Comparison of ENCODE assay signal across 8 cellular contexts in the genomic region with DNA sequence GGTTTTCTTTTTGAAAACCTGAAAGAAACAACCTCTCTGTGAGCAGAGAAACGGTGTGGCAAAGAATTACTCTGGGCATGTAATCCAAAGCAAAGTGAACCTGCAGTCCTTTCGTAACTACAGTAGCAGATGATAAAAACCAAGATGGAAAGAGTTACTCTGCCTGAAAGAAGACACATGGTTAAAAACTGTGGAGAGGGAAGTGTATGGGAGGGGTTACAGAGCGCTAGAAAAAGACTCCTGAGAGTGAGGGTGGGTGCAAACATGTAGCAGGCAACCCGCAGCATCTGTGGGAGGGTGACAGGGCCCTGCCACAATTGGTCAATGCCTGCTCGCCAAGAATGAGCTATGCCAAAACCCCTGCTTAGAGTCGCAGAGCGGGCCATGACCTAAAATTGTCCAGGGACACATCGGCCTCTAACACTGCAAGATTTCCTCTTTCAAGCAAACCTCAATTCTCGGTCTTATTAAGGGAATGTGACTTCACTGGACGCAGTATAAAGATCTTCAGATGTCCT. TPM values are rescaled to one million over a fixed set of nuclear protein-coding genes. Genes with fewer than 3 reads are reported as not detected.
A peak's percentile ranks its signal among the peaks of the same experiment; 100 is the strongest.
DNase-seq lines count a peak whose midpoint lies in the region; ATAC-seq and TF ChIP-seq lines count a peak whose summit lies in the region.

No MANE protein-coding gene starts in this region.

- POLR2A ChIA-PET in A673 (lab: Charles Lee; ENCODE audit: low non-redundant PET): no interaction called here
- POLR2A ChIA-PET in activated CD8-positive, alpha-beta T cell treated with anti-CD3 and anti-CD28 coated beads, Interleukin-2, amount 10 ng/mL, durations not matched to agents 7 days and 5 days (lab: Charles Lee): interaction anchor here (0.6 to 1.3 kb wide), 7 partner anchors 18 to 235 kb away, joined by 3 to 5 read pairs (median 3); partner anchors contain the start of gene DDX23

- H3K27ac ChIP-seq in A673 (ENCODE audit: low read depth, low read length, poor library complexity, severe bottlenecking) (peak overlapping the region; percentile 95), HUES48 (ENCODE audit: low read depth, low read length) (peak overlapping the region; percentile 95)

- ATAC-seq in GM18873 (IDR thresholded peaks at IDR 0.05; ENCODE audit: low FRiP score, unreplicated experiment): peak; percentile 14
- ATAC-seq in activated CD8-positive, alpha-beta T cell treated with anti-CD3 and anti-CD28 coated beads, Interleukin-2, amount 10 ng/mL, durations not matched to agents 7 days and 5 days: peak; percentile 9

- intact Hi-C loops in A673 (cut with micrococcal nuclease; ENCODE audit: unreplicated experiment): no loop called here

- peaks cover 49% of the 10 kb centered on the region for H3K36me3 Mint-ChIP-seq in activated CD8-positive, alpha-beta T cell treated with anti-CD3 and anti-CD28 coated beads, Interleukin-2, amount 10 ng/mL, durations not matched to agents 7 days and 5 days (ENCODE audit: low read depth)
- peaks cover 5% of the 10 kb centered on the region for H3K36me3 Mint-ChIP-seq in progenitor cell of endocrine pancreas (ENCODE audit: insufficient read depth)

- H3K9ac ChIP-seq in HUES48 (ENCODE audit: low read depth, low read length): peak overlapping the region; percentile 86

- no peak for TF ChIP-seq CTCF in A673 (conservative IDR thresholded peaks at IDR 0.05; ENCODE audit: low read depth, low read length)
- TF ChIP-seq CTCF in foreskin fibroblast (IDR thresholded peaks at IDR 0.05; ENCODE audit: low read depth, low read length): no peak
- TF ChIP-seq CTCF in progenitor cell of endocrine pancreas (IDR thresholded peaks at IDR 0.05; ENCODE audit: unreplicated experiment): no peak

- CTCF ChIA-PET in A673 (lab: Charles Lee): interaction anchor here (0.6 to 1.0 kb wide), 2 partner anchors 21 to 82 kb away, joined by 4 to 6 read pairs; no protein-coding TSS in a partner anchor
- CTCF ChIA-PET in activated CD8-positive, alpha-beta T cell treated with anti-CD3 and anti-CD28 coated beads, Interleukin-2, amount 10 ng/mL, durations not matched to agents 7 days and 5 days (lab: Charles Lee): interaction anchor here (0.8 to 6.7 kb wide), 13 partner anchors 13 to 165 kb away, joined by 3 to 40 read pairs (median 6); partner anchors contain the start of genes DDN and WNT1

- H3K27me3 ChIP-seq in A673 (replicated peaks; ENCODE audit: insufficient read depth, low read depth, low read length, poor library complexity) (no peaks in the 10 kb centered on the region), HUES48 (ENCODE audit: control insufficient read depth, insufficient read depth, low read length) (no peaks in the 10 kb centered on the region)

- H3K36me3 ChIP-seq in A673 (ENCODE audit: insufficient read depth, low read length, poor library complexity, severe bottlenecking): peaks cover 23% of the 10 kb centered on the region
- peaks cover 18% of the 10 kb centered on the region for H3K36me3 ChIP-seq in HUES48 (ENCODE audit: control insufficient read depth, insufficient read depth, low read length)

- BruUV-seq in A673 (replicated peaks; lab: Mats Ljungman, UMichigan): no TSS peak

- no peaks in the 10 kb centered on the region for H3K9me3 Mint-ChIP-seq in activated CD8-positive, alpha-beta T cell treated with anti-CD3 and anti-CD28 coated beads, Interleukin-2, amount 10 ng/mL, durations not matched to agents 7 days and 5 days (ENCODE audit: insufficient read depth)
- H3K9me3 Mint-ChIP-seq in progenitor cell of endocrine pancreas (ENCODE audit: low read depth): no peaks in the 10 kb centered on the region

- DNase-seq in A673 (ENCODE audit: low spot score) (no peak), foreskin fibroblast (peak; percentile 24 to 65), progenitor cell of endocrine pancreas (ENCODE audit: low spot score, unreplicated experiment) (no peak), NCI-H187 treated with DMSO at 0.1 percent for 48 hours (lab: John Stamatoyannopoulos, UW) (no peak), ecto neural progenitor cell (ENCODE audit: low spot score) (no peak)
- DNase-seq in activated CD8-positive, alpha-beta T cell treated with anti-CD3 and anti-CD28 coated beads, Interleukin-2, amount 10 ng/mL, durations not matched to agents 7 days and 5 days: peak; percentile 52

- peak overlapping the region; percentile 98 for H3K27ac Mint-ChIP-seq in activated CD8-positive, alpha-beta T cell treated with anti-CD3 and anti-CD28 coated beads, Interleukin-2, amount 10 ng/mL, durations not matched to agents 7 days and 5 days
- H3K27ac Mint-ChIP-seq in progenitor cell of endocrine pancreas: peak overlapping the region; percentile 98

- H3K4me1 ChIP-seq in A673 (ENCODE audit: insufficient read depth, low read length, poor library complexity, severe bottlenecking): peaks cover 16% of the 10 kb centered on the region
- H3K4me1 ChIP-seq in HUES48 (ENCODE audit: control insufficient read depth, insufficient read depth, low read length): peaks cover 14% of the 10 kb centered on the region

- no peaks in the 10 kb centered on the region for H3K9me3 ChIP-seq in A673 (ENCODE audit: low read depth, low read length, poor library complexity, severe bottlenecking)
- H3K9me3 ChIP-seq in HUES48 (ENCODE audit: control insufficient read depth, insufficient read depth, low read length): no peaks in the 10 kb centered on the region

- peaks cover 33% of the 10 kb centered on the region for H3K4me1 Mint-ChIP-seq in activated CD8-positive, alpha-beta T cell treated with anti-CD3 and anti-CD28 coated beads, Interleukin-2, amount 10 ng/mL, durations not matched to agents 7 days and 5 days (ENCODE audit: low read depth)
- H3K4me1 Mint-ChIP-seq in progenitor cell of endocrine pancreas (ENCODE audit: low read depth): peaks cover 12% of the 10 kb centered on the region

- H3K4me3 ChIP-seq in A673 (ENCODE audit: low read depth, low read length, poor library complexity, severe bottlenecking): peak overlapping the region; percentile 82
- peak overlapping the region; percentile 85 for H3K4me3 ChIP-seq in HUES48 (ENCODE audit: low read depth, low read length)
- peak overlapping the region; percentile 94 to 95 for H3K4me3 ChIP-seq in foreskin fibroblast (ENCODE audit: low read depth in 1 of 2, low read length in 2 of 2)

- no peaks in the 10 kb centered on the region for H3K27me3 Mint-ChIP-seq in activated CD8-positive, alpha-beta T cell treated with anti-CD3 and anti-CD28 coated beads, Interleukin-2, amount 10 ng/mL, durations not matched to agents 7 days and 5 days (ENCODE audit: low read depth)
- H3K27me3 Mint-ChIP-seq in progenitor cell of endocrine pancreas: no peaks in the 10 kb centered on the region

- peak overlapping the region; percentile 92 for H3K4me3 Mint-ChIP-seq in activated CD8-positive, alpha-beta T cell treated with anti-CD3 and anti-CD28 coated beads, Interleukin-2, amount 10 ng/mL, durations not matched to agents 7 days and 5 days
- peak overlapping the region; percentile 88 for H3K4me3 Mint-ChIP-seq in progenitor cell of endocrine pancreas (ENCODE audit: low read depth)

RNA-seq across cellular contexts. Expression of gene PRKAG1, which starts 0.8 kb away (rescaled TPM):
- total RNA-seq in A673 (2021) (50.7 and 59.6 TPM in 2 replicates), progenitor cell of endocrine pancreas (52.7 and 59.4 TPM in 2 replicates)
- total RNA-seq in activated CD8-positive, alpha-beta T cell treated with anti-CD3 and anti-CD28 coated beads, Interleukin-2, amount 10 ng/mL, durations not matched to agents 7 days and 5 days: 10 to 100 TPM; 57.5 to 59.8 TPM

RNA-seq across cellular contexts. Expression of gene DDN, which starts 18.6 kb away (rescaled TPM):
- total RNA-seq in A673 (2021): 2.7 and 2.9 TPM in 2 replicates
- total RNA-seq in activated CD8-positive, alpha-beta T cell treated with anti-CD3 and anti-CD28 coated beads, Interleukin-2, amount 10 ng/mL, durations not matched to agents 7 days and 5 days: under 1 TPM; 0.39 to 0.42 TPM
- 0.40 and 0.57 TPM in 2 replicates for total RNA-seq in progenitor cell of endocrine pancreas

RNA-seq across cellular contexts. Expression of gene WNT1, which starts 39.7 kb away (rescaled TPM):
- not detected in 2 replicates for total RNA-seq in A673 (2021)
- total RNA-seq in activated CD8-positive, alpha-beta T cell treated with anti-CD3 and anti-CD28 coated beads, Interleukin-2, amount 10 ng/mL, durations not matched to agents 7 days and 5 days: 1 to 10 TPM in 1 of 2 experiments, under 1 TPM in 1; 0.81 to 1.1 TPM
- total RNA-seq in progenitor cell of endocrine pancreas: not detected in 2 replicates

RNA-seq across cellular contexts. Expression of gene KMT2D, which starts 42.8 kb away (rescaled TPM):
- total RNA-seq in A673 (2021) (121 and 138 TPM in 2 replicates), progenitor cell of endocrine pancreas (130 and 132 TPM in 2 replicates)
- 100 to 1,000 TPM; 113 TPM for total RNA-seq in activated CD8-positive, alpha-beta T cell treated with anti-CD3 and anti-CD28 coated beads, Interleukin-2, amount 10 ng/mL, durations not matched to agents 7 days and 5 days

RNA-seq across cellular contexts. Expression of gene WNT10B, which starts 46.3 kb away (rescaled TPM):
- total RNA-seq in A673 (2021): 0.17 and 0.50 TPM in 2 replicates
- total RNA-seq in activated CD8-positive, alpha-beta T cell treated with anti-CD3 and anti-CD28 coated beads, Interleukin-2, amount 10 ng/mL, durations not matched to agents 7 days and 5 days: 1 to 10 TPM; 2.4 to 3.2 TPM
- total RNA-seq in progenitor cell of endocrine pancreas: 0.17 TPM in 1 of 2 replicates, not detected in the other

Comparison
In these comparisons a context has a peak if more than half of its experiments do, and no peak if none do; other contexts are left out.
1. DNase-seq: peak in activated CD8-positive, alpha-beta T cell treated with anti-CD3 and anti-CD28 coated beads, Interleukin-2, amount 10 ng/mL, durations not matched to agents 7 days and 5 days (single experiment) and foreskin fibroblast (2 of 2); none in A673 (single experiment), progenitor cell of endocrine pancreas (single experiment), NCI-H187 treated with DMSO at 0.1 percent for 48 hours (single experiment) and ecto neural progenitor cell (single experiment).
2. Peak in every context shown above with its lines, with median percentiles within 50 percentile points of each other: H3K4me3 ChIP-seq.